ENCODE assay signal across 9 cellular contexts in the genomic region with DNA sequence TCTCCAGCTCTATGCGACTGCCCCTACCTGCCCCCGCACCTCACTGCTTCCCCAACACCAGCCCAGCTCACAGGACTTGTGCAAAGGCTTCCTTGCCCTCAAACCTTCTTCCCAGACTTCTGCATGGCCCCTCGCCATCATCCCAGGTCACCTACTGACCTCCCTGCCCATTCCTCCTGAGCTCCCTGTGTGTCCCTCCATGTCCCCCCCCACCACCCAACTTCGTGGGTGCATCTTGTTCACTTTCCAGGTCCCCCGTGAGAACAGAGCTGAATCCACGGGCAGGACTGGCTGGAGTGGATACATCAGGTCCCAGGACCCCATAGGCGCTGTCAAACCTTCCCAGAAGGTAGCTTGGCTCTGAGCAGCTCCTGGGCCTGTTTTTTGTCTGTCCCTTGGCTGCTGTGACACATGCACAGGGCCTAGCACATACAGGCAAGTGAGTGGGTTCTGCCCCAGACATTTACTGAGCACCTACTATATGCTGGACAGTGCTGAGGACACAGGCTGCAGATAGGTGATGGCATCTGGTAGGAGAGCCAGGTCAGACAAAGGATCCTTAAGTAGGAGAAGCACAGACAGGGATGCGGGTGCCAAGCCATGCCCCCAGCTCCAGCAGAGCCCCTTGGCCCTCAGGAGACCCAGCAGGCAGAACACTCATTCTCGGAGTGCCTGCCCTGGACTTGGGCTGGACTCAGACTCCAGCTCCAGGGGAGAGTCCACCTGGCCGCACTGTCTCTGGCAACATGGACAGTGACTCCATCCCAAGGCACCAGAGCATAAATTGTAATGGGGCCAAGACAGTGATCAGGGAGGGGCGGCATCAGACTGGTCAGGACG. TPM values are rescaled to one million over a fixed set of nuclear protein-coding genes. Genes with fewer than 3 reads are reported as not detected.
DNase-seq lines count a peak whose midpoint lies in the region; ATAC-seq and TF ChIP-seq lines count a peak whose summit lies in the region.
"Had no signal": no experiment of that assay in that cellular context is flagged by ENCODE, and none has a peak within 500 bp of the region (broad histone marks: within the 10 kb centered on the region; RNA-seq: fewer than 3 reads in every experiment).

No MANE protein-coding gene starts in this region.

- peaks cover 7% of the 10 kb centered on the region for H3K36me3 Mint-ChIP-seq in stimulated activated naive CD8-positive, alpha-beta T cell treated with anti-CD3 and anti-CD28 coated beads, Interleukin-15, Interleukin-2, amounts not matched to agents 100 ng/mL and 50 ng/mL, for 24 hours (ENCODE audit: low read depth)
- H3K36me3 Mint-ChIP-seq: activated naive CD8-positive, alpha-beta T cell had no signal

- H2BK120ac ChIP-seq in neuronal stem cell (ENCODE audit: low read depth, low read length), result no peak overlapping the region

- 88% methylated on average over 7 of the region's 12 CpGs for WGBS in esophagus muscularis mucosa
- WGBS in neuronal stem cell (ENCODE audit: extremely low coverage in 2 of 2, insufficient read length in 2 of 2, insufficient replicate concordance in 1 of 2), 2 donors, result no CpG with 5 or more reads among the region's 12 CpGs

- H2BK15ac ChIP-seq in neuronal stem cell (ENCODE audit: low read length), result no peak overlapping the region

- H3K79me1 ChIP-seq in neuronal stem cell (ENCODE audit: low read depth, low read length), result no peaks in the 10 kb centered on the region

- no peak overlapping the region for H3K14ac ChIP-seq in neuronal stem cell (ENCODE audit: low read length)

- H3K4me2 ChIP-seq in neuronal stem cell (ENCODE audit: insufficient read depth, low read length, poor library complexity, severe bottlenecking), result no peak overlapping the region

- no peak overlapping the region for H2BK12ac ChIP-seq in neuronal stem cell (ENCODE audit: low read length)

- TF ChIP-seq EP300 in esophagus muscularis mucosa (IDR thresholded peaks at IDR 0.05), result no peak

- no peaks in the 10 kb centered on the region for H3K27me3 ChIP-seq in esophagus muscularis mucosa
- no peaks in the 10 kb centered on the region for H3K27me3 ChIP-seq in neuronal stem cell (ENCODE audit: control insufficient read depth in 3 of 3, insufficient read depth in 3 of 3, low read depth in 1 of 3, low read length in 3 of 3)

- no peak overlapping the region for H4K8ac ChIP-seq in neuronal stem cell (ENCODE audit: low read depth, low read length)

- no peak overlapping the region for H3K23ac ChIP-seq in neuronal stem cell (ENCODE audit: low read depth, low read length, poor library complexity)

- no peaks in the 10 kb centered on the region for H3K27me3 Mint-ChIP-seq in stimulated activated naive CD8-positive, alpha-beta T cell treated with anti-CD3 and anti-CD28 coated beads, Interleukin-15, Interleukin-2, amounts not matched to agents 100 ng/mL and 50 ng/mL, for 24 hours
- H3K27me3 Mint-ChIP-seq: activated naive CD8-positive, alpha-beta T cell had no signal

- peaks cover 22% of the 10 kb centered on the region for H3K4me1 Mint-ChIP-seq in stimulated activated naive CD8-positive, alpha-beta T cell treated with anti-CD3 and anti-CD28 coated beads, Interleukin-15, Interleukin-2, amounts not matched to agents 100 ng/mL and 50 ng/mL, for 24 hours (ENCODE audit: low read depth)

- H3K36me3 ChIP-seq in esophagus muscularis mucosa, result peaks cover 5 to 46% (median 36%) of the 10 kb centered on the region in 4 donors
- peaks cover 0 to 6% of the 10 kb centered on the region in 2 donors for H3K36me3 ChIP-seq in neuronal stem cell (replicated peaks in 1 of 2; ENCODE audit: control insufficient read depth in 2 of 2, insufficient read depth in 2 of 2, low read length in 2 of 2)

- TF ChIP-seq POLR2A in esophagus muscularis mucosa (IDR thresholded peaks at IDR 0.05; ENCODE audit: low read depth), result no peak

- no peak overlapping the region for H3K4me3 ChIP-seq in esophagus muscularis mucosa
- no peak overlapping the region for H3K4me3 ChIP-seq in neuronal stem cell (ENCODE audit: low read length in 2 of 2)

- in situ Hi-C loops in KBM-7 (cut with MboI; ENCODE audit: low pct_unique_long_range_greater_than_20kb, low sequenced_read_pairs), result no loop called here

- H4K91ac ChIP-seq in neuronal stem cell (ENCODE audit: low read depth, low read length, poor library complexity), result no peak overlapping the region

- H3K4ac ChIP-seq in neuronal stem cell (ENCODE audit: low read length), result no peak overlapping the region

- no peak overlapping the region for H2AK5ac ChIP-seq in neuronal stem cell (ENCODE audit: low read depth, low read length)

- H3K9me3 Mint-ChIP-seq in stimulated activated naive CD8-positive, alpha-beta T cell treated with anti-CD3 and anti-CD28 coated beads, Interleukin-15, Interleukin-2, amounts not matched to agents 100 ng/mL and 50 ng/mL, for 24 hours, result no peaks in the 10 kb centered on the region

- H3K4me1 ChIP-seq in esophagus muscularis mucosa (peaks cover 20 to 42% (median 37%) of the 10 kb centered on the region in 4 donors), neuronal stem cell (ENCODE audit: control insufficient read depth in 2 of 2, insufficient read depth in 1 of 2, low read depth in 1 of 2, low read length in 2 of 2) (peaks cover 0 to 5% of the 10 kb centered on the region in 2 donors)

- H3K18ac ChIP-seq in neuronal stem cell (ENCODE audit: low read length), result peak overlapping the region; percentile 30

- TF ChIP-seq CTCF in esophagus muscularis mucosa (IDR thresholded peaks at IDR 0.05), result no peak

- DNase-seq in stimulated activated naive CD8-positive, alpha-beta T cell treated with anti-CD3 and anti-CD28 coated beads, Interleukin-15, Interleukin-2, amounts not matched to agents 100 U/mL and 50 U/mL, for 24 hours, result no peak
- no peak for DNase-seq in esophagus muscularis mucosa (ENCODE audit: extremely low spot score)
- DNase-seq in neuronal stem cell (ENCODE audit: low spot score), result no peak
- DNase-seq in KBM-7, result no peak
- DNase-seq in AML-193 (lab: John Stamatoyannopoulos, UW), result no peak
- no peak for DNase-seq in NCI-H524 treated with DMSO at 0.1 percent for 48 hours (lab: John Stamatoyannopoulos, UW)

- H2AFZ ChIP-seq in neuronal stem cell (ENCODE audit: low read length), result no peak overlapping the region

- H3K27ac ChIP-seq in esophagus muscularis mucosa (replicated peaks in 1 of 4) (peak overlapping the region; percentile 77 to 84 (median 82)), neuronal stem cell (replicated peaks; ENCODE audit: low read length) (no peak overlapping the region)

- H3K9me3 ChIP-seq in esophagus muscularis mucosa, result no peaks in the 10 kb centered on the region
- H3K9me3 ChIP-seq in neuronal stem cell (replicated peaks in 1 of 2; ENCODE audit: control insufficient read depth in 2 of 2, insufficient read depth in 1 of 2, low read depth in 1 of 2, low read length in 2 of 2), result no peaks in the 10 kb centered on the region

- no peak overlapping the region for H3K4me3 Mint-ChIP-seq in stimulated activated naive CD8-positive, alpha-beta T cell treated with anti-CD3 and anti-CD28 coated beads, Interleukin-15, Interleukin-2, amounts not matched to agents 100 ng/mL and 50 ng/mL, for 24 hours
- H3K4me3 Mint-ChIP-seq: activated naive CD8-positive, alpha-beta T cell had no signal

- intact Hi-C loops in esophagus muscularis mucosa (cut with DNase I), result no loop called here

- no peak overlapping the region for H3K9ac ChIP-seq in neuronal stem cell (ENCODE audit: low read depth, low read length, poor library complexity)

- H3K27ac Mint-ChIP-seq in stimulated activated naive CD8-positive, alpha-beta T cell treated with anti-CD3 and anti-CD28 coated beads, Interleukin-15, Interleukin-2, amounts not matched to agents 100 ng/mL and 50 ng/mL, for 24 hours, result peak overlapping the region; percentile 79

- no peak overlapping the region for H2BK5ac ChIP-seq in neuronal stem cell (ENCODE audit: low read length)

- no peak for ATAC-seq in stimulated activated naive CD8-positive, alpha-beta T cell treated with anti-CD3 and anti-CD28 coated beads, Interleukin-15, Interleukin-2, amounts not matched to agents 100 U/mL and 50 U/mL, for 24 hours
- no peak for ATAC-seq in HG03108 (IDR thresholded peaks at IDR 0.05; ENCODE audit: unreplicated experiment)

RNA-seq across cellular contexts. Expression of a gene that starts 15.0 kb away (rescaled TPM):
- total RNA-seq in esophagus muscularis mucosa, result 10 to 100 TPM; 69.3 to 90.6 (median 72.7) TPM
- 36.0 TPM for polyA plus RNA-seq in neuronal stem cell (2013, experiment 1 of 2)
- polyA plus RNA-seq in neuronal stem cell (2013, experiment 2 of 2), result 35.7 TPM

RNA-seq across cellular contexts. Expression of a gene that starts 23.1 kb away (rescaled TPM):
- 10 to 100 TPM; 54.0 to 83.6 (median 78.1) TPM for total RNA-seq in esophagus muscularis mucosa
- polyA plus RNA-seq in neuronal stem cell (2013, experiment 1 of 2), result 23.2 TPM
- polyA plus RNA-seq in neuronal stem cell (2013, experiment 2 of 2), result 20.4 TPM
